10 cellular contexts compared by ENCODE assay signal in the genomic region with DNA sequence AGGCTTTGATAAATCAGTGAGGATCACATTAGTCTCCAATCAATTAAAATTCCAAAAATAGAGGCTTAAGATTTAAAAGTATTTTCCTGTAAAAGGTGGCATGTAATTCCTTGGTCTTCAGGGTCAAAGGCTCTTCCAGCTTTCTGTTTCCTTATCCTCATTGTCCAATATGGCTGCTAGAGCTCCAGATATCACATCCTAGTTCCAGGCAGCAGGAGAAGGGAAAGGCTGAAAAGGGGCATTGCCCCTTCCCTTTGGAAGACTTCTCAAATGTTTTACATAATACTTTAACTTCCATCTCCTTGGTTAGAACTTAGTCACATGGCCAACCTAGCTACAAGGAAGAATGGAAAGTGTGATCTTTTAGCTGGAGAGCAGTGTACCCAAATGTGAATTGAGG.
"Had no signal": no experiment of that assay in that cellular context is flagged by ENCODE, and none has a peak within 500 bp of the region (broad histone marks: within the 10 kb centered on the region; RNA-seq: fewer than 3 reads in every experiment).

No MANE protein-coding gene starts in this region.

- H3K9me3 ChIP-seq: HAP-1 had no signal

- H3K4me3 ChIP-seq: GM23248, GM23338, HAP-1 had no signal

- ATAC-seq: GM23338, HCT116 had no signal

- H3K27ac ChIP-seq: GM23248 had no signal

- FAIRE-seq: H54 had no signal

- H2AFZ ChIP-seq: GM23248 had no signal

- H3K36me3 ChIP-seq: HAP-1 had no signal

- H3K9ac ChIP-seq: GM23248 had no signal

- H3K4me2 ChIP-seq: GM23338 had no signal

- DNase-seq: GM23248, GOT3, H7, H9, HCEC 1CT, HFFc6 had no signal
